14 cellular contexts compared by ENCODE assay signal in the genomic region with DNA sequence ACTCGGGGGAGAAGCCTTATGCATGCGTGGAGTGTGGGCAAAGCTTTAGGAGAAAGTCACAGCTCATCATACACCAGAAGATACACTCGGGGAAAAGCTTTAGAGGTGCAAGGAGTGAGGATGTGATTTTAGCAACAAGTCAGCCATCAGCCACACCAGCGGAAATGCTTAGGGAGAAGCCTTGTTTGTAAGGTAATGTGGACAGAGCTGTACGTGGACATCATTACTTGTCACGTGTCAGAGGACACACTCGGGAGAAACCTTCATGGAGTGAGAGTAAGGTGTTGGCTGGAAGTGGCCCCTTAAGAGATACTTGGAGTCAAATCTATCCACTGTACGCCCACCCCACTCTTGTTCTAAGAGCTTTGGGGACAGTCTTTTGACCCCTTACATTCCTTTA. TPM values are rescaled to one million over a fixed set of nuclear protein-coding genes. Genes with fewer than 3 reads are reported as not detected.
DNase-seq lines count a peak whose midpoint lies in the region; ATAC-seq and TF ChIP-seq lines count a peak whose summit lies in the region.
"Had no signal": no experiment of that assay in that cellular context is flagged by ENCODE, and none has a peak within 500 bp of the region (broad histone marks: within the 10 kb centered on the region; RNA-seq: fewer than 3 reads in every experiment).

No MANE protein-coding gene starts in this region.

- H3K27ac ChIP-seq in hepatocyte (peak overlapping the region; percentile 97), GM23248 (no peak overlapping the region)

- H3K4me1 Mint-ChIP-seq in activated naive CD4-positive, alpha-beta T cell treated with anti-CD3 and anti-CD28 coated beads, Interleukin-2, amount 10 ng/mL, durations not matched to agents 7 days and 5 days, result peaks cover 37% of the 10 kb centered on the region
- H3K4me1 Mint-ChIP-seq in activated T-helper 2 cell treated with anti-CD3 and anti-CD28 coated beads, Interferon-gamma antibody, Interleukin-2, Interleukin-4, amounts not matched to agents 10 μg/mL and 5 μg/mL and 100 μg/mL, durations not matched to agents 14 hours and 24 hours and 36 hours (ENCODE audit: low read depth), result peaks cover 41% of the 10 kb centered on the region

- H3K36me3 ChIP-seq in hepatocyte (replicated peaks; ENCODE audit: insufficient read depth, low read depth), result no peaks in the 10 kb centered on the region
- H3K36me3 ChIP-seq in GM23248 (ENCODE audit: low read depth), result no peaks in the 10 kb centered on the region

- no peaks in the 10 kb centered on the region for H3K9me3 Mint-ChIP-seq in activated naive CD4-positive, alpha-beta T cell treated with anti-CD3 and anti-CD28 coated beads, Interleukin-2, amount 10 ng/mL, durations not matched to agents 7 days and 5 days
- no peaks in the 10 kb centered on the region for H3K9me3 Mint-ChIP-seq in activated T-helper 2 cell treated with anti-CD3 and anti-CD28 coated beads, Interferon-gamma antibody, Interleukin-2, Interleukin-4, amounts not matched to agents 10 μg/mL and 5 μg/mL and 100 μg/mL, durations not matched to agents 14 hours and 24 hours and 36 hours
- H3K9me3 Mint-ChIP-seq: immature natural killer cell had no signal

- DNase-seq in activated naive CD4-positive, alpha-beta T cell treated with anti-CD3 and anti-CD28 coated beads, Interleukin-2, amount 10 ng/mL, durations not matched to agents 7 days and 5 days, result no peak
- no peak for DNase-seq in activated naive CD4-positive, alpha-beta T cell (lab: John Stamatoyannopoulos, UW)
- DNase-seq in activated T-helper 2 cell treated with anti-CD3 and anti-CD28 coated beads, Interferon-gamma antibody, Interleukin-2, Interleukin-4, amounts not matched to agents 10 μg/mL and 5 μg/mL and 100 μg/mL, durations not matched to agents 14 hours and 24 hours and 36 hours (ENCODE audit: low spot score), result no peak
- DNase-seq in hepatocyte (ENCODE audit: low spot score), result no peak
- DNase-seq in NCI-H1417 treated with DMSO at 0.1 percent for 48 hours (lab: John Stamatoyannopoulos, UW), result no peak
- DNase-seq in GM23248, result no peak
- DNase-seq: H9, immature natural killer cell, KBM-7, NCI-H1105 treated with DMSO at 0.1 percent for 48 hours had no signal

- H3K9me2 ChIP-seq in hepatocyte (replicated peaks; ENCODE audit: insufficient read depth) (no peaks in the 10 kb centered on the region), GM23248 (ENCODE audit: insufficient read depth) (no peaks in the 10 kb centered on the region)

- no peak for ATAC-seq in GM21529 (IDR thresholded peaks at IDR 0.05; ENCODE audit: unreplicated experiment)
- no peak for ATAC-seq in HG02759 (IDR thresholded peaks at IDR 0.05; ENCODE audit: unreplicated experiment)

- H3K4me1 ChIP-seq in hepatocyte (ENCODE audit: insufficient read depth), result peaks cover 7% of the 10 kb centered on the region
- H3K4me1 ChIP-seq in GM23248 (ENCODE audit: insufficient read depth), result no peaks in the 10 kb centered on the region

- H3F3A ChIP-seq in GM23248 (ENCODE audit: insufficient read depth), result no peaks in the 10 kb centered on the region

- in situ Hi-C loops in GM23248 (cut with MboI), result no loop called here

- H3K4me2 ChIP-seq in hepatocyte, result no peak overlapping the region
- H3K4me2 ChIP-seq in GM23248 (ENCODE audit: unreplicated experiment), result no peak overlapping the region

- H3K79me2 ChIP-seq in hepatocyte (no peaks in the 10 kb centered on the region), GM23248 (ENCODE audit: insufficient read depth) (no peaks in the 10 kb centered on the region)

- no peaks in the 10 kb centered on the region for H3K9me3 ChIP-seq in hepatocyte (ENCODE audit: low read depth)
- H3K9me3 ChIP-seq in GM23248 (ENCODE audit: low read depth), result no peaks in the 10 kb centered on the region

- CTCF ChIA-PET in activated naive CD4-positive, alpha-beta T cell treated with anti-CD3 and anti-CD28 coated beads, Interleukin-2, amount 10 ng/mL, durations not matched to agents 7 days and 5 days (lab: Charles Lee), result interaction anchor here (0.5 to 7.3 kb wide), 7 partner anchors 25 to 470 kb away, joined by 3 to 110 read pairs (median 3); no protein-coding TSS in a partner anchor

- no peak for TF ChIP-seq CTCF in hepatocyte (IDR thresholded peaks at IDR 0.05; ENCODE audit: poor library complexity)

- no peaks in the 10 kb centered on the region for H4K20me1 ChIP-seq in hepatocyte (ENCODE audit: insufficient read depth, poor library complexity, severe bottlenecking)
- H4K20me1 ChIP-seq in GM23248 (ENCODE audit: insufficient read depth), result no peaks in the 10 kb centered on the region

- intact Hi-C loops in activated T-helper 2 cell treated with anti-CD3 and anti-CD28 coated beads, Interferon-gamma antibody, Interleukin-2, Interleukin-4, amounts not matched to agents 10 μg/mL and 5 μg/mL and 100 μg/mL, durations not matched to agents 14 hours and 24 hours and 36 hours (cut with micrococcal nuclease), result loop anchor here (2.0 to 5.0 kb wide), 2 partner anchors 171 to 182 kb away; a partner anchor contains a TSS

- H3K4me3 ChIP-seq in hepatocyte (no peak overlapping the region), GM23248 (no peak overlapping the region)

- no peak overlapping the region for H3K4me3 Mint-ChIP-seq in activated naive CD4-positive, alpha-beta T cell treated with anti-CD3 and anti-CD28 coated beads, Interleukin-2, amount 10 ng/mL, durations not matched to agents 7 days and 5 days
- peak overlapping the region; percentile 54 for H3K4me3 Mint-ChIP-seq in activated T-helper 2 cell treated with anti-CD3 and anti-CD28 coated beads, Interferon-gamma antibody, Interleukin-2, Interleukin-4, amounts not matched to agents 10 μg/mL and 5 μg/mL and 100 μg/mL, durations not matched to agents 14 hours and 24 hours and 36 hours (ENCODE audit: low read depth)
- H3K4me3 Mint-ChIP-seq: H9, immature natural killer cell had no signal

- H3K36me3 Mint-ChIP-seq in activated naive CD4-positive, alpha-beta T cell treated with anti-CD3 and anti-CD28 coated beads, Interleukin-2, amount 10 ng/mL, durations not matched to agents 7 days and 5 days, result peaks cover 48% of the 10 kb centered on the region
- H3K36me3 Mint-ChIP-seq in activated T-helper 2 cell treated with anti-CD3 and anti-CD28 coated beads, Interferon-gamma antibody, Interleukin-2, Interleukin-4, amounts not matched to agents 10 μg/mL and 5 μg/mL and 100 μg/mL, durations not matched to agents 14 hours and 24 hours and 36 hours (ENCODE audit: low read depth), result peaks cover 51% of the 10 kb centered on the region

- H3K27ac Mint-ChIP-seq in activated naive CD4-positive, alpha-beta T cell treated with anti-CD3 and anti-CD28 coated beads, Interleukin-2, amount 10 ng/mL, durations not matched to agents 7 days and 5 days, result peak overlapping the region; percentile 92
- peak overlapping the region; percentile 94 for H3K27ac Mint-ChIP-seq in activated T-helper 2 cell treated with anti-CD3 and anti-CD28 coated beads, Interferon-gamma antibody, Interleukin-2, Interleukin-4, amounts not matched to agents 10 μg/mL and 5 μg/mL and 100 μg/mL, durations not matched to agents 14 hours and 24 hours and 36 hours
- H3K27ac Mint-ChIP-seq: H9 had no signal

- WGBS in hepatocyte (ENCODE audit: low lambda C conversion rate, missing lambda C conversion rate), result 95% methylated on average over 8 of the region's 8 CpGs
- 81 to 82% methylated on average over 8 of the region's 8 CpGs for WGBS in GM23248 (ENCODE audit: low coverage in 1 of 2, low lambda C conversion rate in 2 of 2, missing lambda C conversion rate in 2 of 2), 2 experiments

- H3K9ac ChIP-seq in GM23248, result no peak overlapping the region

- H3K27me3 ChIP-seq in hepatocyte, result no peaks in the 10 kb centered on the region
- H3K27me3 ChIP-seq in GM23248 (replicated peaks; ENCODE audit: insufficient read depth), result no peaks in the 10 kb centered on the region

- H3K27me3 Mint-ChIP-seq in activated naive CD4-positive, alpha-beta T cell treated with anti-CD3 and anti-CD28 coated beads, Interleukin-2, amount 10 ng/mL, durations not matched to agents 7 days and 5 days, result no peaks in the 10 kb centered on the region
- no peaks in the 10 kb centered on the region for H3K27me3 Mint-ChIP-seq in activated T-helper 2 cell treated with anti-CD3 and anti-CD28 coated beads, Interferon-gamma antibody, Interleukin-2, Interleukin-4, amounts not matched to agents 10 μg/mL and 5 μg/mL and 100 μg/mL, durations not matched to agents 14 hours and 24 hours and 36 hours (ENCODE audit: low read depth)

- H2AFZ ChIP-seq in hepatocyte (no peak overlapping the region), GM23248 (no peak overlapping the region)

RNA-seq across cellular contexts. Expression of a gene that starts 28.7 kb away (rescaled TPM):
- total RNA-seq in activated T-helper 2 cell treated with anti-CD3 and anti-CD28 coated beads, Interferon-gamma antibody, Interleukin-2, Interleukin-4, amounts not matched to agents 10 μg/mL and 5 μg/mL and 100 μg/mL, durations not matched to agents 14 hours and 24 hours and 36 hours, result 40.2 and 42.8 TPM in 2 replicates
- 3.5 and 6.3 TPM in 2 replicates for total RNA-seq in hepatocyte
- polyA plus RNA-seq in hepatocyte, result 3.9 and 4.2 TPM in 2 replicates
- 1.9 and 2.3 TPM in 2 replicates for total RNA-seq in GM23248 (2014; rRNA removed; shearing (Covaris generic))
- 2.2 and 2.4 TPM in 2 replicates for polyA plus RNA-seq in GM23248 (2016; fragmentation: Nextera tagmentation; extraction: Ambion mirVana)

RNA-seq across cellular contexts. Expression of a gene that starts 31.6 kb away (rescaled TPM):
- 30.2 and 33.7 TPM in 2 replicates for total RNA-seq in activated T-helper 2 cell treated with anti-CD3 and anti-CD28 coated beads, Interferon-gamma antibody, Interleukin-2, Interleukin-4, amounts not matched to agents 10 μg/mL and 5 μg/mL and 100 μg/mL, durations not matched to agents 14 hours and 24 hours and 36 hours
- 31.5 and 47.3 TPM in 2 replicates for total RNA-seq in hepatocyte
- 38.7 and 42.0 TPM in 2 replicates for polyA plus RNA-seq in hepatocyte
- 24.3 and 33.3 TPM in 2 replicates for total RNA-seq in GM23248 (2014; rRNA removed; shearing (Covaris generic))
- 28.9 and 30.2 TPM in 2 replicates for polyA plus RNA-seq in GM23248 (2016; fragmentation: Nextera tagmentation; extraction: Ambion mirVana)

RNA-seq across cellular contexts. Expression of a gene that starts 46.3 kb away (rescaled TPM):
- total RNA-seq in activated T-helper 2 cell treated with anti-CD3 and anti-CD28 coated beads, Interferon-gamma antibody, Interleukin-2, Interleukin-4, amounts not matched to agents 10 μg/mL and 5 μg/mL and 100 μg/mL, durations not matched to agents 14 hours and 24 hours and 36 hours, result not detected in 2 replicates
- total RNA-seq in hepatocyte, result not detected in 2 replicates
- polyA plus RNA-seq in hepatocyte (0.36 TPM in 1 of 2 replicates, not detected in the other), GM23248 (2016; fragmentation: Nextera tagmentation; extraction: Ambion mirVana) (not detected in 2 replicates)
- total RNA-seq in GM23248 (2014; rRNA removed; shearing (Covaris generic)), result not detected in 2 replicates
- total RNA-seq: glomerular endothelial cell, H9, NCI-H460 had no signal
- polyA plus RNA-seq: immature natural killer cell had no signal
